ENCODE assay signal across 15 cellular contexts in genomic region chr11:100586346-100587101, GRCh38.
DNase-seq lines count a peak whose midpoint lies in the region; ATAC-seq and TF ChIP-seq lines count a peak whose summit lies in the region.
"Had no signal": no experiment of that assay in that cellular context is flagged by ENCODE, and none has a peak within 500 bp of the region (broad histone marks: within the 10 kb centered on the region; RNA-seq: fewer than 3 reads in every experiment).

No MANE protein-coding gene starts in this region.

- no peaks in the 10 kb centered on the region for H3K27me3 ChIP-seq in left ventricle myocardium inferior (ENCODE audit: low read depth)
- no peaks in the 10 kb centered on the region for H3K27me3 ChIP-seq in heart right ventricle
- H3K27me3 ChIP-seq in mesendoderm (ENCODE audit: insufficient read depth, low read length, poor library complexity), result no peaks in the 10 kb centered on the region
- no peaks in the 10 kb centered on the region for H3K27me3 ChIP-seq in tibial nerve

- no peaks in the 10 kb centered on the region for H3K79me2 ChIP-seq in mesendoderm (ENCODE audit: control insufficient read depth, insufficient read depth, low read length)

- intact Hi-C loops in left ventricle myocardium inferior (cut with micrococcal nuclease), result no loop called here
- intact Hi-C loops in heart right ventricle (cut with DNase I), result loop anchor here in 4 of 10 donors (10.0 kb wide), 4 partner anchors 78 to 348 kb away; partner anchors contain the start of gene ARHGAP42 (in 1 of the 4)

- H3K18ac ChIP-seq in mesendoderm (ENCODE audit: low read length), result no peak overlapping the region

- H4K5ac ChIP-seq in mesendoderm (ENCODE audit: low read length), result no peak overlapping the region

- H3K9ac ChIP-seq in mesendoderm (ENCODE audit: low read length), result no peak overlapping the region
- H3K9ac ChIP-seq: GM23248 had no signal

- TF ChIP-seq POLR2A in tibial nerve (IDR thresholded peaks at IDR 0.05), result no peak

- no peaks in the 10 kb centered on the region for H3K9me3 ChIP-seq in left ventricle myocardium inferior (replicated peaks)
- H3K9me3 ChIP-seq in heart right ventricle, result no peaks in the 10 kb centered on the region
- no peaks in the 10 kb centered on the region for H3K9me3 ChIP-seq in tibial nerve

- H3K4me1 ChIP-seq in left ventricle myocardium inferior, result peaks cover 12% of the 10 kb centered on the region
- H3K4me1 ChIP-seq in heart right ventricle, result peaks cover 0 to 21% (median 13%) of the 10 kb centered on the region in 9 donors
- H3K4me1 ChIP-seq in mesendoderm (ENCODE audit: control insufficient read depth, low read depth, low read length), result peaks cover 2% of the 10 kb centered on the region
- H3K4me1 ChIP-seq in tibial nerve, result peaks cover 0 to 19% (median 0%) of the 10 kb centered on the region in 4 donors

- no peak overlapping the region for H2BK15ac ChIP-seq in mesendoderm (replicated peaks; ENCODE audit: low read depth)

- DNase-seq in left ventricle myocardium inferior, result no peak
- no peak for DNase-seq in heart right ventricle
- DNase-seq in fibroblast of peridontal ligament (ENCODE audit: extremely low read depth), result peak; percentile 11
- no peak for DNase-seq in mesendoderm
- no peak for DNase-seq in tibial nerve (ENCODE audit: low spot score in 2 of 2)
- DNase-seq in NCI-H1417 (lab: John Stamatoyannopoulos, UW), result no peak
- no peak for DNase-seq in effector CD8-positive, alpha-beta T cell (lab: John Stamatoyannopoulos, UW)
- DNase-seq: C1 segment of cervical spinal cord; Calu3; CD4-positive, alpha-beta T cell; DMS 273 treated with DMSO at 0.1 percent for 48 hours; GM23248 had no signal

- no peaks in the 10 kb centered on the region for H3K79me1 ChIP-seq in mesendoderm (ENCODE audit: low read length)

- peak overlapping the region; percentile 10 for H2AK5ac ChIP-seq in mesendoderm (ENCODE audit: low read length)

- no peak overlapping the region for H3K4ac ChIP-seq in mesendoderm (ENCODE audit: low read depth, low read length)

- 81 to 85% methylated on average over 2 of the region's 2 CpGs for WGBS in heart right ventricle, 2 donors
- no CpG with 5 or more reads among the region's 2 CpGs for WGBS in mesendoderm (ENCODE audit: extremely low coverage, insufficient coverage, low lambda C conversion rate)
- WGBS in tibial nerve, 2 donors, result 80 to 85% methylated on average over 2 of the region's 2 CpGs

- no peak overlapping the region for H4K8ac ChIP-seq in mesendoderm (ENCODE audit: low read depth, low read length)

- TF ChIP-seq CTCF in left ventricle myocardium inferior (IDR thresholded peaks at IDR 0.05; ENCODE audit: borderline replicate concordance) (no peak), heart right ventricle (IDR thresholded peaks at IDR 0.05) (no peak), tibial nerve (IDR thresholded peaks at IDR 0.05) (no peak)

- no peak for ATAC-seq in heart right ventricle
- ATAC-seq: GM12878, HCT116 had no signal

- no peak overlapping the region for H3K4me2 ChIP-seq in mesendoderm (ENCODE audit: low read length)

- peak overlapping the region; percentile 6 for H2BK5ac ChIP-seq in mesendoderm (ENCODE audit: low read length)

- no peak overlapping the region for H3K4me3 ChIP-seq in left ventricle myocardium inferior
- no peak overlapping the region for H3K4me3 ChIP-seq in heart right ventricle
- H3K4me3 ChIP-seq in mesendoderm (ENCODE audit: low read length), result no peak overlapping the region
- H3K4me3 ChIP-seq in tibial nerve, result no peak overlapping the region
- H3K4me3 ChIP-seq: GM12878, GM23248 had no signal

- H2BK120ac ChIP-seq in mesendoderm (ENCODE audit: low read depth, low read length), result no peak overlapping the region

- H3K23ac ChIP-seq in mesendoderm (ENCODE audit: low read length), result no peak overlapping the region

- H3K36me3 ChIP-seq in left ventricle myocardium inferior (no peaks in the 10 kb centered on the region), heart right ventricle (no peaks in the 10 kb centered on the region), mesendoderm (ENCODE audit: control insufficient read depth, insufficient read depth, low read length) (no peaks in the 10 kb centered on the region), tibial nerve (no peaks in the 10 kb centered on the region)

- H3K56ac ChIP-seq in mesendoderm (ENCODE audit: low read length), result no peak overlapping the region

- no peak for TF ChIP-seq EP300 in tibial nerve (IDR thresholded peaks at IDR 0.05)

- H3K27ac ChIP-seq in left ventricle myocardium inferior (replicated peaks), result peak overlapping the region; percentile 41
- no peak overlapping the region for H3K27ac ChIP-seq in heart right ventricle
- no peak overlapping the region for H3K27ac ChIP-seq in mesendoderm (ENCODE audit: low read depth, low read length)
- peak overlapping the region in 3 of 4 donors; percentile 10 to 58 (median 25) for H3K27ac ChIP-seq in tibial nerve
- H3K27ac ChIP-seq: GM23248, HL-60 had no signal

Comparison
In these comparisons a context has a peak if more than half of its experiments do, and no peak if none do; other contexts are left out.
1. H3K27ac ChIP-seq: peak in left ventricle myocardium inferior (single experiment) and tibial nerve (3 of 4); none in heart right ventricle (0 of 10) and mesendoderm (single experiment).